22 cellular contexts compared by ENCODE assay signal in genomic region chr3:47420044-47420430, GRCh38.
"Had no signal": no experiment of that assay in that cellular context is flagged by ENCODE, and none has a peak within 500 bp of the region (broad histone marks: within the 10 kb centered on the region; RNA-seq: fewer than 3 reads in every experiment).

No MANE protein-coding gene starts in this region.

- H3K27ac ChIP-seq: brain microvascular endothelial cell, parathyroid adenoma, right atrium auricular region, WERI-Rb-1 had no signal

- H3K27me3 Mint-ChIP-seq: activated CD4-positive, alpha-beta memory T cell treated with anti-CD3 and anti-CD28 coated beads, Interleukin-2, amount 10 ng/mL, durations not matched to agents 7 days and 5 days; stimulated activated naive CD8-positive, alpha-beta T cell treated with anti-CD3 and anti-CD28 coated beads, Interleukin-15, Interleukin-2, amounts not matched to agents 100 ng/mL and 50 ng/mL, for 24 hours; type B pancreatic cell had no signal

- DNase-seq: activated CD4-positive, alpha-beta memory T cell treated with anti-CD3 and anti-CD28 coated beads, Interleukin-2, amount 10 ng/mL, durations not matched to agents 7 days and 5 days; activated CD4-positive, alpha-beta T cell treated with anti-CD3 and anti-CD28 coated beads for 48 hours; activated gamma-delta T cell; activated naive CD4-positive, alpha-beta T cell treated with anti-CD3 and anti-CD28 coated beads, Interleukin-2, amount 50 U/mL, for 16 hours; amniotic stem cell; brain microvascular endothelial cell; hippocampal formation; left cardiac atrium; left ventricle myocardium superior; nucleus accumbens; uterus had no signal

- H3K9ac ChIP-seq: parathyroid adenoma had no signal

- H3K4me3 ChIP-seq: coronary artery, gastroesophageal sphincter, mucosa of descending colon, right atrium auricular region, smooth muscle cell, uterus had no signal

- H3K4me2 ChIP-seq: smooth muscle cell had no signal

- H3K4me1 ChIP-seq: uterus had no signal

- H2AFZ ChIP-seq: parathyroid adenoma had no signal

- ATAC-seq: activated CD4-positive, CD25-positive, alpha-beta regulatory T cell treated with anti-CD3 and anti-CD28 coated beads, Interleukin-2, amount 50 U/mL, for 24 hours; gastroesophageal sphincter; left ventricle myocardium superior; mucosa of descending colon had no signal

- H3K9me3 Mint-ChIP-seq: activated CD4-positive, alpha-beta memory T cell treated with anti-CD3 and anti-CD28 coated beads, Interleukin-2, amount 10 ng/mL, durations not matched to agents 7 days and 5 days; nephron; stimulated activated naive CD8-positive, alpha-beta T cell treated with anti-CD3 and anti-CD28 coated beads, Interleukin-15, Interleukin-2, amounts not matched to agents 100 ng/mL and 50 ng/mL, for 24 hours; type B pancreatic cell had no signal

- H3K27me3 ChIP-seq: brain microvascular endothelial cell, gastroesophageal sphincter, right atrium auricular region, uterus had no signal

- H3K27ac Mint-ChIP-seq: nephron had no signal

- H3K9me3 ChIP-seq: gastroesophageal sphincter, mucosa of descending colon, right atrium auricular region, uterus had no signal

- H3K4me3 Mint-ChIP-seq: activated CD4-positive, alpha-beta memory T cell treated with anti-CD3 and anti-CD28 coated beads, Interleukin-2, amount 10 ng/mL, durations not matched to agents 7 days and 5 days; nephron; stimulated activated naive CD8-positive, alpha-beta T cell treated with anti-CD3 and anti-CD28 coated beads, Interleukin-15, Interleukin-2, amounts not matched to agents 100 ng/mL and 50 ng/mL, for 24 hours; type B pancreatic cell had no signal

- H3K36me3 ChIP-seq: uterus had no signal
